Comparison of ENCODE assay signal across 1 cellular context in the genomic region with DNA sequence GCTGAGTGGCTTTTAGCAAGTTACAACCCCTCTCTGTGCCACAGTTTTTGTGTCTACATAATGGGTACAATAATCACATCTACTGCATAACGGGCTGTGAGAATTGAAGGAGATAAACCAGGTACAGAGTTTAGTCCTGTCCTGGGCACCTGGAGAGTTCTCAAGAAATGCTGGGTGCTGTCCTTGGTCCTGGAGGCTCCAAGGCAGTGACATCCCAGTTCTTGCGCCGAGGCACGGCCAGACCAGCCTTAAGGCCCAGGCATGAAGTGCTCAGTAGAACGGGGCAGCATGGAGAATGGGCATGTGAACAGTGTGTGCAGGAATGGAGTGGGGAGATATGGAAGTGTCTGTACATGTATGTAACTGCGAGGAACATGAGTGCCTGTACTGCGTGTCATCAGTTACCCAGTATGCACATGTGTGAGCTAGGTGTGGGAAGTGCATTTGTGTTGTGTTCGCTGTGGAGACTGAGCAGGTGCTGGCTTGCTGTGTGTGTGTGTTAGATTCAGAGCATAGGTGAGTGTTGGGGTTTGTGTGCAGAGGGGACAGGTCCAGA.
A peak's percentile ranks its signal among the peaks of the same experiment; 100 is the strongest.
TF ChIP-seq lines count a peak whose summit lies in the region.

No MANE protein-coding gene starts in this region.

TF ChIP-seq in K562, 482 proteins besides CTCF, POLR2A, EP300 and RAD21 (continued from another document):
- TF ChIP-seq, protein P1, sequence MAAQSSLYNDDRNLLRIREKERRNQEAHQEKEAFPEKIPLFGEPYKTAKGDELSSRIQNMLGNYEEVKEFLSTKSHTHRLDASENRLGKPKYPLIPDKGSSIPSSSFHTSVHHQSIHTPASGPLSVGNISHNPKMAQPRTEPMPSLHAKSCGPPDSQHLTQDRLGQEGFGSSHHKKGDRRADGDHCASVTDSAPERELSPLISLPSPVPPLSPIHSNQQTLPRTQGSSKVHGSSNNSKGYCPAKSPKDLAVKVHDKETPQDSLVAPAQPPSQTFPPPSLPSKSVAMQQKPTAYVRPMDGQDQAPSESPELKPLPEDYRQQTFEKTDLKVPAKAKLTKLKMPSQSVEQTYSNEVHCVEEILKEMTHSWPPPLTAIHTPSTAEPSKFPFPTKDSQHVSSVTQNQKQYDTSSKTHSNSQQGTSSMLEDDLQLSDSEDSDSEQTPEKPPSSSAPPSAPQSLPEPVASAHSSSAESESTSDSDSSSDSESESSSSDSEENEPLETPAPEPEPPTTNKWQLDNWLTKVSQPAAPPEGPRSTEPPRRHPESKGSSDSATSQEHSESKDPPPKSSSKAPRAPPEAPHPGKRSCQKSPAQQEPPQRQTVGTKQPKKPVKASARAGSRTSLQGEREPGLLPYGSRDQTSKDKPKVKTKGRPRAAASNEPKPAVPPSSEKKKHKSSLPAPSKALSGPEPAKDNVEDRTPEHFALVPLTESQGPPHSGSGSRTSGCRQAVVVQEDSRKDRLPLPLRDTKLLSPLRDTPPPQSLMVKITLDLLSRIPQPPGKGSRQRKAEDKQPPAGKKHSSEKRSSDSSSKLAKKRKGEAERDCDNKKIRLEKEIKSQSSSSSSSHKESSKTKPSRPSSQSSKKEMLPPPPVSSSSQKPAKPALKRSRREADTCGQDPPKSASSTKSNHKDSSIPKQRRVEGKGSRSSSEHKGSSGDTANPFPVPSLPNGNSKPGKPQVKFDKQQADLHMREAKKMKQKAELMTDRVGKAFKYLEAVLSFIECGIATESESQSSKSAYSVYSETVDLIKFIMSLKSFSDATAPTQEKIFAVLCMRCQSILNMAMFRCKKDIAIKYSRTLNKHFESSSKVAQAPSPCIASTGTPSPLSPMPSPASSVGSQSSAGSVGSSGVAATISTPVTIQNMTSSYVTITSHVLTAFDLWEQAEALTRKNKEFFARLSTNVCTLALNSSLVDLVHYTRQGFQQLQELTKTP (IDR thresholded peaks at IDR 0.05; ENCODE audit: low read depth in 1 of 2, partially characterized antibody in 2 of 2), result peak in 1 of 2 experiments; percentile 64
- TF ChIP-seq CBFA2T3 (IDR thresholded peaks at IDR 0.05) (no peak), YBX1 (IDR thresholded peaks at IDR 0.05) (no peak), DDX20 (tag; IDR thresholded peaks at IDR 0.05; ENCODE audit: low read depth) (no peak), SETDB1 (IDR thresholded peaks at IDR 0.05; ENCODE audit: low read length) (no peak)
- TF ChIP-seq, protein P2, sequence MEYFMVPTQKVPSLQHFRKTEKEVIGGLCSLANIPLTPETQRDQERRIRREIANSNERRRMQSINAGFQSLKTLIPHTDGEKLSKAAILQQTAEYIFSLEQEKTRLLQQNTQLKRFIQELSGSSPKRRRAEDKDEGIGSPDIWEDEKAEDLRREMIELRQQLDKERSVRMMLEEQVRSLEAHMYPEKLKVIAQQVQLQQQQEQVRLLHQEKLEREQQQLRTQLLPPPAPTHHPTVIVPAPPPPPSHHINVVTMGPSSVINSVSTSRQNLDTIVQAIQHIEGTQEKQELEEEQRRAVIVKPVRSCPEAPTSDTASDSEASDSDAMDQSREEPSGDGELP (CRISPR knock-in tag; IDR thresholded peaks at IDR 0.05; ENCODE audit: borderline replicate concordance), result 0 out of 2 replicates have a peak, but pooled peaks have one; percentile 23
